In genomic region chr6:21187485-21187884, GRCh38 we compare ENCODE assay signal across 15 cellular contexts.
DNase-seq lines count a peak whose midpoint lies in the region; ATAC-seq and TF ChIP-seq lines count a peak whose summit lies in the region.
"Had no signal": no experiment of that assay in that cellular context is flagged by ENCODE, and none has a peak within 500 bp of the region (broad histone marks: within the 10 kb centered on the region; RNA-seq: fewer than 3 reads in every experiment).

No MANE protein-coding gene starts in this region.

- H2AFZ ChIP-seq in DND-41 (ENCODE audit: low read depth, low read length) (no peak overlapping the region), GM23338 (no peak overlapping the region)

- H3K4me3 ChIP-seq in DND-41 (ENCODE audit: low read depth in 1 of 2, low read length in 2 of 2) (no peak overlapping the region), GM23338 (no peak overlapping the region), colonic mucosa (no peak overlapping the region)

- DNase-seq in DND-41 (no peak), GM23338 (ENCODE audit: low spot score) (no peak), WTC11 (ENCODE audit: low spot score) (no peak), foreskin keratinocyte (no peak), colonic mucosa (no peak)
- no peak for DNase-seq in activated naive CD8-positive, alpha-beta T cell treated with anti-CD3 and anti-CD28 coated beads for 36 hours
- DNase-seq: CD4-positive, CD25-positive, alpha-beta regulatory T cell; GDM1; MM.1S; NCI-H1092 treated with DMSO at 0.1 percent for 48 hours; NCI-H2107; NCI-H774 had no signal

- H3K4me3 Mint-ChIP-seq in GM23338, result no peak overlapping the region
- no peak overlapping the region for H3K4me3 Mint-ChIP-seq in WTC11
- no peak overlapping the region for H3K4me3 Mint-ChIP-seq in activated naive CD8-positive, alpha-beta T cell treated with anti-CD3 and anti-CD28 coated beads for 36 hours
- H3K4me3 Mint-ChIP-seq: CD4-positive, CD25-positive, alpha-beta regulatory T cell had no signal

- ATAC-seq in DND-41 (ENCODE audit: insufficient read depth, low read depth), result no peak
- ATAC-seq in GM23338, result no peak
- no peak for ATAC-seq in WTC11
- no peak for ATAC-seq in foreskin keratinocyte
- ATAC-seq in GM21619 (IDR thresholded peaks at IDR 0.05; ENCODE audit: unreplicated experiment), result no peak
- ATAC-seq: HepG2 had no signal

- H3F3A ChIP-seq in GM23338 (replicated peaks; ENCODE audit: low read depth), result no peaks in the 10 kb centered on the region; the same call in 1 of the 2 replicates

- H3K27me3 Mint-ChIP-seq in GM23338 (ENCODE audit: insufficient read depth, low read depth, poor library complexity) (peaks cover 8% of the 10 kb centered on the region), WTC11 (ENCODE audit: low read depth) (no peaks in the 10 kb centered on the region)
- H3K27me3 Mint-ChIP-seq in activated naive CD8-positive, alpha-beta T cell treated with anti-CD3 and anti-CD28 coated beads for 36 hours, result no peaks in the 10 kb centered on the region
- H3K27me3 Mint-ChIP-seq: CD4-positive, CD25-positive, alpha-beta regulatory T cell had no signal

- TF ChIP-seq CTCF in DND-41 (IDR thresholded peaks at IDR 0.05; ENCODE audit: borderline replicate concordance, extremely low read depth, low read length, poor library complexity, severe bottlenecking) (no peak), GM23338 (conservative IDR thresholded peaks at IDR 0.05; ENCODE audit: low read depth in 2 of 2) (no peak), WTC11 (IDR thresholded peaks at IDR 0.05) (no peak), foreskin keratinocyte (conservative IDR thresholded peaks at IDR 0.05) (no peak), colonic mucosa (IDR thresholded peaks at IDR 0.05) (no peak)

- H3K9me3 ChIP-seq in DND-41 (ENCODE audit: insufficient read depth, low read length, severe bottlenecking) (no peaks in the 10 kb centered on the region), colonic mucosa (no peaks in the 10 kb centered on the region)

- H3K36me3 ChIP-seq in DND-41 (ENCODE audit: insufficient read depth, low read length) (no peaks in the 10 kb centered on the region), GM23338 (ENCODE audit: insufficient read depth) (no peaks in the 10 kb centered on the region), colonic mucosa (no peaks in the 10 kb centered on the region)

- no peaks in the 10 kb centered on the region for H4K20me1 ChIP-seq in DND-41 (ENCODE audit: insufficient read depth, low read length)
- H4K20me1 ChIP-seq in GM23338 (replicated peaks; ENCODE audit: insufficient read depth), result no peaks in the 10 kb centered on the region

- H3K27ac Mint-ChIP-seq in GM23338 (peak overlapping the region; percentile 37), WTC11 (peak overlapping the region; percentile 25; the same call in 1 of the 2 replicates)
- H3K27ac Mint-ChIP-seq in activated naive CD8-positive, alpha-beta T cell treated with anti-CD3 and anti-CD28 coated beads for 36 hours, result no peak overlapping the region
- H3K27ac Mint-ChIP-seq: CD4-positive, CD25-positive, alpha-beta regulatory T cell had no signal

- H3K27me3 ChIP-seq in DND-41 (ENCODE audit: insufficient read depth, low read length, poor library complexity) (no peaks in the 10 kb centered on the region), GM23338 (ENCODE audit: insufficient read depth) (no peaks in the 10 kb centered on the region), foreskin keratinocyte (no peaks in the 10 kb centered on the region), colonic mucosa (no peaks in the 10 kb centered on the region)

- H3K36me3 Mint-ChIP-seq in GM23338 (ENCODE audit: low read depth) (peaks cover 12% of the 10 kb centered on the region; the same call in 2 of the 3 replicates), WTC11 (peaks cover 2% of the 10 kb centered on the region; the same call in 1 of the 2 replicates)
- H3K36me3 Mint-ChIP-seq in activated naive CD8-positive, alpha-beta T cell treated with anti-CD3 and anti-CD28 coated beads for 36 hours, result peaks cover 20% of the 10 kb centered on the region

- H3K4me1 Mint-ChIP-seq in GM23338, result peaks cover 68% of the 10 kb centered on the region
- peaks cover 82% of the 10 kb centered on the region for H3K4me1 Mint-ChIP-seq in WTC11
- H3K4me1 Mint-ChIP-seq in activated naive CD8-positive, alpha-beta T cell treated with anti-CD3 and anti-CD28 coated beads for 36 hours, result peaks cover 11% of the 10 kb centered on the region

- H3K4me1 ChIP-seq in DND-41 (ENCODE audit: insufficient read depth, low read length) (peaks cover 76% of the 10 kb centered on the region), GM23338 (ENCODE audit: insufficient read depth) (peaks cover 65% of the 10 kb centered on the region), foreskin keratinocyte (peaks cover 15% of the 10 kb centered on the region), colonic mucosa (no peaks in the 10 kb centered on the region)

- H3K9me2 ChIP-seq in GM23338 (ENCODE audit: insufficient read depth), result no peaks in the 10 kb centered on the region

- H3K4me2 ChIP-seq in DND-41 (ENCODE audit: insufficient read depth, low read length) (peak overlapping the region; percentile 55; the same call in 1 of the 2 replicates), GM23338 (peak overlapping the region; percentile 22)
- H3K4me2 ChIP-seq: KMS-11 had no signal

- peaks cover 2% of the 10 kb centered on the region; the same call in 1 of the 3 replicates for H3K9me3 Mint-ChIP-seq in GM23338
- no peaks in the 10 kb centered on the region for H3K9me3 Mint-ChIP-seq in WTC11
- peaks cover 1% of the 10 kb centered on the region for H3K9me3 Mint-ChIP-seq in activated naive CD8-positive, alpha-beta T cell treated with anti-CD3 and anti-CD28 coated beads for 36 hours
- H3K9me3 Mint-ChIP-seq: CD4-positive, CD25-positive, alpha-beta regulatory T cell had no signal

- POLR2A ChIA-PET in WTC11 (lab: Charles Lee), result no interaction called here

- H3K79me2 ChIP-seq in DND-41 (ENCODE audit: insufficient read depth, low read length) (no peaks in the 10 kb centered on the region), GM23338 (replicated peaks; ENCODE audit: insufficient read depth) (no peaks in the 10 kb centered on the region)

- H3K27ac ChIP-seq in DND-41 (ENCODE audit: low read length) (peak overlapping the region; percentile 93), GM23338 (ENCODE audit: low read depth) (0 out of 2 replicates have a peak overlapping the region, but pooled peaks have one; percentile 15), foreskin keratinocyte (peak overlapping the region; percentile 83), colonic mucosa (no peak overlapping the region)
- H3K27ac ChIP-seq: KMS-11 had no signal

- intact Hi-C loops in colonic mucosa (cut with DNase I), result no loop called here

- CTCF ChIA-PET in WTC11 (lab: Charles Lee), result no interaction called here

- H3K9ac ChIP-seq in DND-41 (ENCODE audit: low read depth, low read length) (peak overlapping the region; percentile 50; the same call in 1 of the 2 replicates), colonic mucosa (ENCODE audit: low read depth in 2 of 2, low read length in 2 of 2) (no peak overlapping the region)
- H3K9ac ChIP-seq: KMS-11 had no signal

TF ChIP-seq in GM23338, 12 proteins besides CTCF, POLR2A, EP300 and RAD21 (continues in another document):
- TF ChIP-seq POLR2AphosphoS5 (IDR thresholded peaks at IDR 0.05; ENCODE audit: low read depth) (no peak), JUNB (IDR thresholded peaks at IDR 0.05; ENCODE audit: unreplicated experiment) (no peak), EZH2 (IDR thresholded peaks at IDR 0.05; ENCODE audit: low read depth, unreplicated experiment) (no peak), ZNF331 (CRISPR knock-in tag; IDR thresholded peaks at IDR 0.05; ENCODE audit: low read depth) (no peak), EZH2phosphoT487 (IDR thresholded peaks at IDR 0.05; ENCODE audit: unreplicated experiment) (no peak), ETS1 (IDR thresholded peaks at IDR 0.05) (no peak), NANOG (IDR thresholded peaks at IDR 0.05; ENCODE audit: borderline replicate concordance) (no peak), CREB1 (CRISPR knock-in tag; IDR thresholded peaks at IDR 0.05; ENCODE audit: low read depth) (no peak)

TF ChIP-seq in WTC11, 78 proteins besides CTCF, POLR2A, EP300 and RAD21 (continues in another document):
- no peak for TF ChIP-seq ZNF396 (CRISPR knock-in tag; IDR thresholded peaks at IDR 0.05; ENCODE audit: borderline replicate concordance)
- no peak for TF ChIP-seq NR2C2 (CRISPR knock-in tag; IDR thresholded peaks at IDR 0.05)
- no peak for TF ChIP-seq FOXJ3 (CRISPR knock-in tag; IDR thresholded peaks at IDR 0.05; ENCODE audit: borderline replicate concordance)
- no peak for TF ChIP-seq NFYB (CRISPR knock-in tag; conservative IDR thresholded peaks at IDR 0.05; ENCODE audit: low read depth)
- TF ChIP-seq IRF2 (CRISPR knock-in tag; IDR thresholded peaks at IDR 0.05; ENCODE audit: borderline replicate concordance, low read depth), result no peak
- TF ChIP-seq HMGXB4 (CRISPR knock-in tag; IDR thresholded peaks at IDR 0.05), result no peak
- no peak for TF ChIP-seq NR3C1 (CRISPR knock-in tag; conservative IDR thresholded peaks at IDR 0.05; ENCODE audit: low read depth)
- no peak for TF ChIP-seq ZNF138 (CRISPR knock-in tag; conservative IDR thresholded peaks at IDR 0.05)
- no peak for TF ChIP-seq TEAD4 (CRISPR knock-in tag; IDR thresholded peaks at IDR 0.05)
- no peak for TF ChIP-seq ZBTB43 (CRISPR knock-in tag; IDR thresholded peaks at IDR 0.05)
